In genomic region chr10:131997366-131998049, GRCh38 we compare ENCODE assay signal across 1 cellular context.
TF ChIP-seq lines count a peak whose summit lies in the region.

No MANE protein-coding gene starts in this region.

TF ChIP-seq in HepG2, 621 proteins besides CTCF, POLR2A, EP300 and RAD21 (continued from another document and continues in another):
- peak; percentile 36; the same call in 1 of the 2 replicates for TF ChIP-seq ZFP91 (CRISPR knock-in tag; IDR thresholded peaks at IDR 0.05; ENCODE audit: borderline replicate concordance)
- TF ChIP-seq ELF4 (CRISPR knock-in tag; IDR thresholded peaks at IDR 0.05; ENCODE audit: borderline replicate concordance) = peak; percentile 69; the same call in 1 of the 2 replicates
- no peak for TF ChIP-seq ZNF329 (CRISPR knock-in tag; IDR thresholded peaks at IDR 0.05; ENCODE audit: low read depth)
- TF ChIP-seq ZNF607 (CRISPR knock-in tag; IDR thresholded peaks at IDR 0.05; ENCODE audit: borderline replicate concordance) = peak; percentile 65
- no peak for TF ChIP-seq ZNF703 (CRISPR knock-in tag; IDR thresholded peaks at IDR 0.05; ENCODE audit: borderline replicate concordance)
- TF ChIP-seq MTA1 (CRISPR knock-in tag; IDR thresholded peaks at IDR 0.05; ENCODE audit: borderline replicate concordance) = peak; percentile 67
- peak; percentile 87; the same call in 1 of the 2 replicates for TF ChIP-seq SMAD3 (CRISPR knock-in tag; IDR thresholded peaks at IDR 0.05)
- no peak for TF ChIP-seq SUZ12 (IDR thresholded peaks at IDR 0.05; ENCODE audit: low read depth, low read length)
- no peak for TF ChIP-seq ZNF7 (CRISPR knock-in tag; IDR thresholded peaks at IDR 0.05)
- peak; percentile 50; the same call in 1 of the 2 replicates for TF ChIP-seq NAIF1 (CRISPR knock-in tag; IDR thresholded peaks at IDR 0.05; ENCODE audit: borderline replicate concordance)
- peak; percentile 96 for TF ChIP-seq ZNF670 (CRISPR knock-in tag; IDR thresholded peaks at IDR 0.05; ENCODE audit: borderline replicate concordance)
- no peak for TF ChIP-seq ZNF280D (CRISPR knock-in tag; IDR thresholded peaks at IDR 0.05)
- TF ChIP-seq GFI1 (CRISPR knock-in tag; IDR thresholded peaks at IDR 0.05; ENCODE audit: borderline replicate concordance) = peak; percentile 60; the same call in 1 of the 2 replicates
- TF ChIP-seq TCF12 (IDR thresholded peaks at IDR 0.05) = no peak
- peak; percentile 85 for TF ChIP-seq TCF12 (CRISPR knock-in tag; IDR thresholded peaks at IDR 0.05)
- TF ChIP-seq GPBP1L1 (CRISPR knock-in tag; IDR thresholded peaks at IDR 0.05) = no peak
- TF ChIP-seq ZNF709 (CRISPR knock-in tag; IDR thresholded peaks at IDR 0.05) = peak; percentile 83
- no peak for TF ChIP-seq ZNF747 (CRISPR knock-in tag; IDR thresholded peaks at IDR 0.05; ENCODE audit: borderline replicate concordance)
- TF ChIP-seq RFX1 (IDR thresholded peaks at IDR 0.05) = no peak
- peak; percentile 73; the same call in 1 of the 2 replicates for TF ChIP-seq KMT2A (CRISPR knock-in tag; IDR thresholded peaks at IDR 0.05)
- TF ChIP-seq NONO (IDR thresholded peaks at IDR 0.05) = no peak
- TF ChIP-seq NONO (CRISPR knock-in tag; conservative IDR thresholded peaks at IDR 0.05) = peak; percentile 62; the same call in 1 of the 2 replicates
- 0 out of 2 replicates have a peak, but pooled peaks have one; percentile 27 for TF ChIP-seq ZSCAN22 (CRISPR knock-in tag; IDR thresholded peaks at IDR 0.05)
- TF ChIP-seq IKZF5 (CRISPR knock-in tag; IDR thresholded peaks at IDR 0.05) = peak; percentile 89
- peak; percentile 83; the same call in 1 of the 2 replicates for TF ChIP-seq AHDC1 (CRISPR knock-in tag; IDR thresholded peaks at IDR 0.05; ENCODE audit: borderline replicate concordance)
- no peak for TF ChIP-seq JUN (CRISPR knock-in tag; IDR thresholded peaks at IDR 0.05)
- TF ChIP-seq ZNF20 (CRISPR knock-in tag; IDR thresholded peaks at IDR 0.05) = no peak; the same call in 1 of the 2 replicates
- 0 out of 2 replicates have a peak, but pooled peaks have one; percentile 19 for TF ChIP-seq ZNF34 (CRISPR knock-in tag; IDR thresholded peaks at IDR 0.05; ENCODE audit: borderline replicate concordance)
- 0 out of 2 replicates have a peak, but pooled peaks have one; percentile 28 for TF ChIP-seq GMEB1 (CRISPR knock-in tag; IDR thresholded peaks at IDR 0.05; ENCODE audit: borderline replicate concordance)
- TF ChIP-seq PAWR (CRISPR knock-in tag; IDR thresholded peaks at IDR 0.05; ENCODE audit: borderline replicate concordance) = 0 out of 2 replicates have a peak, but pooled peaks have one; percentile 47
- TF ChIP-seq ZNF687 (CRISPR knock-in tag; IDR thresholded peaks at IDR 0.05) = no peak
- TF ChIP-seq NR2F1 (CRISPR knock-in tag; IDR thresholded peaks at IDR 0.05) = no peak; a peak in 1 of 4 replicates
- TF ChIP-seq ATF7 (IDR thresholded peaks at IDR 0.05) = no peak; the same call in 1 of the 2 replicates
- peak; percentile 69; the same call in 1 of the 2 replicates for TF ChIP-seq ATF7 (CRISPR knock-in tag; IDR thresholded peaks at IDR 0.05)
- 0 out of 2 replicates have a peak, but pooled peaks have one; percentile 26 for TF ChIP-seq RFXANK (CRISPR knock-in tag; IDR thresholded peaks at IDR 0.05)
- TF ChIP-seq ZFY (CRISPR knock-in tag; IDR thresholded peaks at IDR 0.05) = peak; percentile 50; the same call in 1 of the 2 replicates
- TF ChIP-seq ZBTB43 (CRISPR knock-in tag; conservative IDR thresholded peaks at IDR 0.05) = peak; percentile 98
- no peak for TF ChIP-seq RBFOX2 (IDR thresholded peaks at IDR 0.05; ENCODE audit: low read depth, low read length)
- 0 out of 2 replicates have a peak, but pooled peaks have one; percentile 36 for TF ChIP-seq SP140L (CRISPR knock-in tag; IDR thresholded peaks at IDR 0.05; ENCODE audit: borderline replicate concordance)
